In genomic region chr11:134652586-134653255, GRCh38 we compare ENCODE assay signal across 19 cellular contexts.
"Had no signal": no experiment of that assay in that cellular context is flagged by ENCODE, and none has a peak within 500 bp of the region (broad histone marks: within the 10 kb centered on the region; RNA-seq: fewer than 3 reads in every experiment).

No MANE protein-coding gene starts in this region.

- H3K4me1 ChIP-seq: pancreas, right lobe of liver, testis, upper lobe of right lung had no signal

- H3K27me3 ChIP-seq: right lobe of liver, testis had no signal

- H3K27ac ChIP-seq: pancreas, right lobe of liver, testis, upper lobe of right lung had no signal

- ATAC-seq: activated CD4-positive, alpha-beta T cell treated with anti-CD3 and anti-CD28 coated beads for 36 hours; activated CD8-positive, alpha-beta T cell treated with anti-CD3 and anti-CD28 coated beads for 36 hours; left lobe of liver; pancreas; right lobe of liver; stimulated activated effector memory CD8-positive, alpha-beta T cell treated with anti-CD3 and anti-CD28 coated beads, Interleukin-12 subunit alpha, Interleukin-12 subunit beta, amount 100 ng/mL, for 72 hours; upper lobe of right lung had no signal

- H3K9me3 ChIP-seq: pancreas, right lobe of liver, testis, upper lobe of right lung had no signal

- H3K9me3 Mint-ChIP-seq: T-helper 2 cell treated with Interferon-gamma antibody and Interleukin-4, amounts not matched to agents 5 μg/mL and 100 μg/mL, for 36 hours had no signal

- H3K36me3 ChIP-seq: pancreas, right lobe of liver, upper lobe of right lung had no signal

- H3K4me3 ChIP-seq: pancreas, right lobe of liver, smooth muscle cell, testis, upper lobe of right lung had no signal

- H3K4me3 Mint-ChIP-seq: activated CD4-positive, alpha-beta T cell treated with anti-CD3 and anti-CD28 coated beads for 36 hours; activated CD8-positive, alpha-beta T cell treated with anti-CD3 and anti-CD28 coated beads for 36 hours; activated naive CD8-positive, alpha-beta T cell treated with anti-CD3 and anti-CD28 coated beads, Interleukin-2, amount 10 ng/mL, durations not matched to agents 7 days and 5 days; activated T-helper 1 cell treated with anti-CD3 and anti-CD28 coated beads, Interleukin-12 subunit alpha, Interleukin-12 subunit beta, Interleukin-2, Interleukin-4 antibody, amounts not matched to agents 30 ng/mL and 10 ng/mL and 1 ng/mL, durations not matched to agents 14 hours and 24 hours and 36 hours; stimulated activated effector memory CD8-positive, alpha-beta T cell treated with anti-CD3 and anti-CD28 coated beads, Interleukin-12 subunit alpha, Interleukin-12 subunit beta, amount 100 ng/mL, for 72 hours; T-helper 2 cell treated with Interferon-gamma antibody and Interleukin-4, amounts not matched to agents 5 μg/mL and 100 μg/mL, for 36 hours had no signal

- DNase-seq: activated CD4-positive, alpha-beta T cell treated with anti-CD3 and anti-CD28 coated beads for 36 hours; activated CD8-positive, alpha-beta T cell treated with anti-CD3 and anti-CD28 coated beads for 36 hours; activated naive CD4-positive, alpha-beta T cell; activated naive CD8-positive, alpha-beta T cell treated with anti-CD3 and anti-CD28 coated beads, Interleukin-2, amount 10 ng/mL, durations not matched to agents 7 days and 5 days; amygdala; caudate nucleus; kidney; naive B cell; pancreas; SK-N-SH; stimulated activated CD4-positive, alpha-beta T cell treated with anti-CD3 and anti-CD28 coated beads, Interleukin-4, amount 100 ng/mL, for 1 hour; testis; upper lobe of right lung had no signal

- H3K36me3 Mint-ChIP-seq: activated naive CD8-positive, alpha-beta T cell treated with anti-CD3 and anti-CD28 coated beads, Interleukin-2, amount 10 ng/mL, durations not matched to agents 7 days and 5 days; stimulated activated effector memory CD8-positive, alpha-beta T cell treated with anti-CD3 and anti-CD28 coated beads, Interleukin-12 subunit alpha, Interleukin-12 subunit beta, amount 100 ng/mL, for 72 hours had no signal

- H3K27ac Mint-ChIP-seq: activated CD4-positive, alpha-beta T cell treated with anti-CD3 and anti-CD28 coated beads for 36 hours; activated CD8-positive, alpha-beta T cell treated with anti-CD3 and anti-CD28 coated beads for 36 hours; activated naive CD8-positive, alpha-beta T cell treated with anti-CD3 and anti-CD28 coated beads, Interleukin-2, amount 10 ng/mL, durations not matched to agents 7 days and 5 days; activated T-helper 1 cell treated with anti-CD3 and anti-CD28 coated beads, Interleukin-12 subunit alpha, Interleukin-12 subunit beta, Interleukin-2, Interleukin-4 antibody, amounts not matched to agents 30 ng/mL and 10 ng/mL and 1 ng/mL, durations not matched to agents 14 hours and 24 hours and 36 hours; naive B cell; stimulated activated effector memory CD8-positive, alpha-beta T cell treated with anti-CD3 and anti-CD28 coated beads, Interleukin-12 subunit alpha, Interleukin-12 subunit beta, amount 100 ng/mL, for 72 hours; T-helper 2 cell treated with Interferon-gamma antibody and Interleukin-4, amounts not matched to agents 5 μg/mL and 100 μg/mL, for 36 hours had no signal
